In the genomic region with DNA sequence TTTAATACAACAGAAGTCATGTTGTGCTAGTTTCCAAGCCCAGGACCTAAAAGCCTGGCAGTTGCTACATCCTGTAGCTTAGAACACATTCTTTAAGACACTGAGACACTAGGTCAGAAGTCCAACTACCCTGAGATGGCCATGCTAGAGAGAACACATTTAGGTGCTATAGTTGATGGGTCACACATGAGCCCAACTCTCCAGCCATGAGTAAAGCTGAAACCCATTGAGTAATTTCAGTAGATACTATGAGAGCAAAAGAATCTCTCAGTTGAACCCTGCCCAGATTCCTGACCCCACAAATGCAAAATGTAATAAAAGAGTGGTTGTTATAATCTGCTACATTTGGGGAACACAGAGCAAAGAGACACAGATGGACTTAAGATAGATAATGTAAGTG, we compare ENCODE assay signal across 18 cellular contexts.
DNase-seq lines count a peak whose midpoint lies in the region; ATAC-seq and TF ChIP-seq lines count a peak whose summit lies in the region.
"Had no signal": no experiment of that assay in that cellular context is flagged by ENCODE, and none has a peak within 500 bp of the region (broad histone marks: within the 10 kb centered on the region; RNA-seq: fewer than 3 reads in every experiment).

No MANE protein-coding gene starts in this region.

- H3K27ac ChIP-seq in GM23338 (ENCODE audit: low read depth), result no peak overlapping the region
- H3K27ac ChIP-seq: C4-2B, suprapubic skin had no signal

- H3K4me3 Mint-ChIP-seq in activated T-cell treated with anti-CD3 and anti-CD28 coated beads, Interleukin-2, amount 50 U/mL, for 72 hours, result no peak overlapping the region
- no peak overlapping the region for H3K4me3 Mint-ChIP-seq in GM23338
- H3K4me3 Mint-ChIP-seq: activated CD4-positive, alpha-beta T cell treated with anti-CD3 and anti-CD28 coated beads, Interleukin-2, amount 10 ng/mL, durations not matched to agents 24 days and 14 days; memory B cell; T-helper 17 cell had no signal

- H3K4me1 Mint-ChIP-seq in activated T-cell treated with anti-CD3 and anti-CD28 coated beads, Interleukin-2, amount 50 U/mL, for 72 hours (ENCODE audit: low read depth), result no peaks in the 10 kb centered on the region
- H3K4me1 Mint-ChIP-seq in GM23338, result no peaks in the 10 kb centered on the region
- H3K4me1 Mint-ChIP-seq: activated CD4-positive, alpha-beta T cell treated with anti-CD3 and anti-CD28 coated beads, Interleukin-2, amount 10 ng/mL, durations not matched to agents 24 days and 14 days; memory B cell; T-helper 17 cell had no signal

- ATAC-seq in GM18867 (IDR thresholded peaks at IDR 0.05; ENCODE audit: unreplicated experiment) (peak; percentile 89), GM21423 (IDR thresholded peaks at IDR 0.05; ENCODE audit: unreplicated experiment) (peak; percentile 46), HG02981 (IDR thresholded peaks at IDR 0.05; ENCODE audit: unreplicated experiment) (peak; percentile 93), HG03575 (IDR thresholded peaks at IDR 0.05; ENCODE audit: extremely low read depth, insufficient number of reproducible peaks, low FRiP score, unreplicated experiment) (peak; percentile 84), GM23338 (no peak)
- ATAC-seq in activated T-cell treated with anti-CD3 and anti-CD28 coated beads, Interleukin-2, amount 50 U/mL, for 72 hours (replicated peaks in 1 of 2), result no peak
- ATAC-seq: T-helper 17 cell had no signal

- no peaks in the 10 kb centered on the region for H3F3A ChIP-seq in GM23338 (replicated peaks; ENCODE audit: low read depth)

- H3K36me3 ChIP-seq in GM23338 (ENCODE audit: insufficient read depth), result no peaks in the 10 kb centered on the region
- H3K36me3 ChIP-seq: suprapubic skin had no signal

- no peaks in the 10 kb centered on the region for H3K27me3 ChIP-seq in GM23338 (ENCODE audit: insufficient read depth)
- H3K27me3 ChIP-seq: suprapubic skin had no signal

- no peak overlapping the region for H3K4me3 ChIP-seq in GM23338
- H3K4me3 ChIP-seq: suprapubic skin had no signal

- H3K4me2 ChIP-seq in GM23338, result no peak overlapping the region

- no peak overlapping the region for H2AFZ ChIP-seq in GM23338

- no peaks in the 10 kb centered on the region for H3K27me3 Mint-ChIP-seq in activated T-cell treated with anti-CD3 and anti-CD28 coated beads, Interleukin-2, amount 50 U/mL, for 72 hours (ENCODE audit: low read depth)
- H3K27me3 Mint-ChIP-seq in GM23338 (ENCODE audit: insufficient read depth, low read depth, poor library complexity), result peaks cover 4% of the 10 kb centered on the region
- H3K27me3 Mint-ChIP-seq: activated CD4-positive, alpha-beta T cell treated with anti-CD3 and anti-CD28 coated beads, Interleukin-2, amount 10 ng/mL, durations not matched to agents 24 days and 14 days; memory B cell; T-helper 17 cell had no signal

- no peaks in the 10 kb centered on the region for H3K36me3 Mint-ChIP-seq in activated T-cell treated with anti-CD3 and anti-CD28 coated beads, Interleukin-2, amount 50 U/mL, for 72 hours (ENCODE audit: insufficient read depth in 2 of 2)
- no peaks in the 10 kb centered on the region; the same call in 2 of the 3 replicates for H3K36me3 Mint-ChIP-seq in GM23338 (ENCODE audit: low read depth)
- H3K36me3 Mint-ChIP-seq: memory B cell had no signal

- no peaks in the 10 kb centered on the region for H3K4me1 ChIP-seq in GM23338 (ENCODE audit: insufficient read depth)

- no peaks in the 10 kb centered on the region for H4K20me1 ChIP-seq in GM23338 (replicated peaks; ENCODE audit: insufficient read depth)

- no peak for TF ChIP-seq CTCF in GM23338 (conservative IDR thresholded peaks at IDR 0.05; ENCODE audit: low read depth in 2 of 2)

- no peak for DNase-seq in activated CD8-positive, alpha-beta memory T cell treated with anti-CD3 and anti-CD28 coated beads for 24 hours
- no peak for DNase-seq in activated T-cell treated with anti-CD3 and anti-CD28 coated beads, Interleukin-2, amount 50 U/mL, for 72 hours
- DNase-seq in GM23338 (ENCODE audit: low spot score), result no peak
- DNase-seq in AG08395 (ENCODE audit: low spot score), result no peak
- DNase-seq: activated CD4-positive, alpha-beta T cell treated with anti-CD3 and anti-CD28 coated beads, Interleukin-2, amount 10 ng/mL, durations not matched to agents 24 days and 14 days; aorta; dermis blood vessel endothelial cell; NCI-H1105; NCI-H510A treated with DMSO at 0.1 percent for 48 hours; nucleus accumbens; T-helper 17 cell had no signal

- no peaks in the 10 kb centered on the region for H3K9me2 ChIP-seq in GM23338 (ENCODE audit: insufficient read depth)

- H3K27ac Mint-ChIP-seq in activated T-cell treated with anti-CD3 and anti-CD28 coated beads, Interleukin-2, amount 50 U/mL, for 72 hours, result no peak overlapping the region
- no peak overlapping the region; the same call in 1 of the 2 replicates for H3K27ac Mint-ChIP-seq in GM23338
- H3K27ac Mint-ChIP-seq: activated CD4-positive, alpha-beta T cell treated with anti-CD3 and anti-CD28 coated beads, Interleukin-2, amount 10 ng/mL, durations not matched to agents 24 days and 14 days; memory B cell; T-helper 17 cell had no signal

- H3K79me2 ChIP-seq in GM23338 (replicated peaks; ENCODE audit: insufficient read depth), result no peaks in the 10 kb centered on the region

- H3K9me3 Mint-ChIP-seq in activated T-cell treated with anti-CD3 and anti-CD28 coated beads, Interleukin-2, amount 50 U/mL, for 72 hours, result peaks cover 0 to 10% of the 10 kb centered on the region in 2 donors
- no peaks in the 10 kb centered on the region for H3K9me3 Mint-ChIP-seq in GM23338

TF ChIP-seq in GM23338, 12 proteins besides CTCF, POLR2A, EP300 and RAD21 (continues in another document):
- TF ChIP-seq CREB1 (CRISPR knock-in tag; IDR thresholded peaks at IDR 0.05; ENCODE audit: low read depth) (no peak), EZH2 (IDR thresholded peaks at IDR 0.05; ENCODE audit: low read depth, unreplicated experiment) (no peak), ZNF114 (CRISPR knock-in tag; IDR thresholded peaks at IDR 0.05) (no peak), ETS1 (IDR thresholded peaks at IDR 0.05) (no peak), POLR2AphosphoS5 (IDR thresholded peaks at IDR 0.05; ENCODE audit: low read depth) (no peak), EZH2phosphoT487 (IDR thresholded peaks at IDR 0.05; ENCODE audit: unreplicated experiment) (no peak), REST (IDR thresholded peaks at IDR 0.05; ENCODE audit: unreplicated experiment) (no peak)

Comparison
In these comparisons a context has a peak if more than half of its experiments do, and no peak if none do; other contexts are left out.
1. ATAC-seq: peak in GM18867 (single experiment), GM21423 (single experiment), HG02981 (single experiment) and HG03575 (single experiment); none in activated T-cell treated with anti-CD3 and anti-CD28 coated beads, Interleukin-2, amount 50 U/mL, for 72 hours (0 of 2) and GM23338 (single experiment).